ENCODE assay signal across 20 cellular contexts in the genomic region with DNA sequence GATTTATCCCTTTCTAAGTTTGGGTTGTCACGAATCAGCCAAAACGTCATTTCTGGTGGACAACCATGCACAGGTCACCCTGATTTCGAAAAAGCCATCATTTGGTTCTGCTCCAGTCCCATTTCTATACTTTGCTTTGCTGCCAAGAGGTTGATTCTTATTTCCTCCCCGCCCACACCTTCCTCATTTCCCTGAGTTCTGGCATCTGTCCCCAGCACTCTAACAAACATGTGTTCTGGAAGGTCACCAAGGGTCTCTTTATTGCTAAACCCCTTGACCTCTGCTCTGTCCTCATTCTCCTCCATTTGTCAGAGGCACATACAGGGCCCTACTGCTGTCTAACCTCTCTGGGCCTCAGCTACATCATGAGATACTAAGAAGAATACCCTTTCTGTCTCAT. TPM values are rescaled to one million over a fixed set of nuclear protein-coding genes. Genes with fewer than 3 reads are reported as not detected.
A peak's percentile ranks its signal among the peaks of the same experiment; 100 is the strongest.
DNase-seq lines count a peak whose midpoint lies in the region; ATAC-seq and TF ChIP-seq lines count a peak whose summit lies in the region.
"Had no signal": no experiment of that assay in that cellular context is flagged by ENCODE, and none has a peak within 500 bp of the region (broad histone marks: within the 10 kb centered on the region; RNA-seq: fewer than 3 reads in every experiment).

No MANE protein-coding gene starts in this region.

- H3K36me3 ChIP-seq in heart left ventricle = no peaks in the 10 kb centered on the region
- H3K36me3 ChIP-seq in adrenal gland (replicated peaks in 1 of 2) = no peaks in the 10 kb centered on the region
- no peaks in the 10 kb centered on the region for H3K36me3 ChIP-seq in right lobe of liver
- H3K36me3 ChIP-seq in upper lobe of right lung = no peaks in the 10 kb centered on the region

- TF ChIP-seq CTCF in heart left ventricle (IDR thresholded peaks at IDR 0.05) (no peak), adrenal gland (IDR thresholded peaks at IDR 0.05) (no peak), right lobe of liver (IDR thresholded peaks at IDR 0.05) (no peak), upper lobe of right lung (IDR thresholded peaks at IDR 0.05) (no peak)

- intact Hi-C loops in heart left ventricle (cut with DNase I) (no loop called here), left ventricle myocardium superior (cut with micrococcal nuclease) (no loop called here), adrenal gland (cut with DNase I) (no loop called here), right lobe of liver (cut with DNase I) (no loop called here), upper lobe of right lung (cut with DNase I) (no loop called here)

- H3K4me1 ChIP-seq in heart left ventricle (peaks cover 0 to 20% (median 3%) of the 10 kb centered on the region in 12 donors), adrenal gland (replicated peaks in 1 of 2) (peaks cover 0 to 4% of the 10 kb centered on the region in 2 donors), right lobe of liver (peaks cover 0 to 17% (median 6%) of the 10 kb centered on the region in 4 donors), upper lobe of right lung (no peaks in the 10 kb centered on the region)

- H3K27ac ChIP-seq in heart left ventricle (no peak overlapping the region), adrenal gland (no peak overlapping the region), right lobe of liver (no peak overlapping the region), upper lobe of right lung (no peak overlapping the region)
- H3K27ac ChIP-seq: GM23248, RWPE1 had no signal

- peak in 3 of 4 donors; percentile 34 to 74 (median 53) for ATAC-seq in heart left ventricle
- no peak for ATAC-seq in left ventricle myocardium superior
- ATAC-seq in right lobe of liver = peak; percentile 87 to 94 (median 92)
- ATAC-seq in upper lobe of right lung = peak; percentile 43
- ATAC-seq: GM12878, HCT116 had no signal

- no peak overlapping the region for H3K4me3 ChIP-seq in heart left ventricle
- no peak overlapping the region for H3K4me3 ChIP-seq in adrenal gland
- no peak overlapping the region for H3K4me3 ChIP-seq in right lobe of liver
- H3K4me3 ChIP-seq in upper lobe of right lung = no peak overlapping the region
- H3K4me3 ChIP-seq: GM12878, GM23248 had no signal

- H3K9me3 ChIP-seq in heart left ventricle (no peaks in the 10 kb centered on the region), adrenal gland (replicated peaks in 1 of 3) (no peaks in the 10 kb centered on the region), right lobe of liver (no peaks in the 10 kb centered on the region), upper lobe of right lung (no peaks in the 10 kb centered on the region)

- peak in 1 of 5 donors; percentile 10 for DNase-seq in heart left ventricle
- no peak for DNase-seq in left ventricle myocardium superior
- peak in 5 of 7 donors; percentile 24 to 66 (median 30) for DNase-seq in adrenal gland
- peak in 2 of 3 donors; percentile 23 to 60 for DNase-seq in right lobe of liver
- DNase-seq in upper lobe of right lung = no peak
- no peak for DNase-seq in NCI-H2227 (lab: John Stamatoyannopoulos, UW; ENCODE audit: unreplicated experiment)
- DNase-seq in 8988T = no peak
- DNase-seq: AML-193; CD4-positive, alpha-beta memory T cell; DMS79; GM23248; NCI-H1436 treated with DMSO at 0.1 percent for 48 hours; NCI-H2081; NCI-H226; NCI-H526 treated with DMSO at 0.1 percent for 48 hours; OCI-M1 had no signal

- H3K27me3 ChIP-seq in heart left ventricle (no peaks in the 10 kb centered on the region), adrenal gland (no peaks in the 10 kb centered on the region), right lobe of liver (no peaks in the 10 kb centered on the region), upper lobe of right lung (no peaks in the 10 kb centered on the region)

- WGBS in heart left ventricle, 4 donors = 29 to 52% (median 41%) methylated on average over 4 of the region's 4 CpGs
- 27 to 48% (median 35%) methylated on average over 4 of the region's 4 CpGs for WGBS in adrenal gland, 4 donors
- 21% methylated on average over 4 of the region's 4 CpGs for WGBS in right lobe of liver (ENCODE audit: insufficient coverage, low coverage, low lambda C conversion rate, missing lambda C conversion rate)

- TF ChIP-seq POLR2A in heart left ventricle (IDR thresholded peaks at IDR 0.05) (no peak), adrenal gland (IDR thresholded peaks at IDR 0.05) (no peak), right lobe of liver (IDR thresholded peaks at IDR 0.05) (no peak)

RNA-seq across cellular contexts. Expression of a gene that starts 36.4 kb away (rescaled TPM):
- total RNA-seq in heart left ventricle = 10 to 100 TPM; 23.5 to 48.5 (median 35.6) TPM
- 10 to 100 TPM in 1 of 2 donors, 1 to 10 TPM in 1; 8.0 to 16.4 TPM for polyA plus RNA-seq in heart left ventricle
- 30.4 TPM for total RNA-seq in left ventricle myocardium superior
- total RNA-seq in adrenal gland = 100 to 1,000 TPM in 2 of 8 donors, 10 to 100 TPM in 6; 57.6 to 119 (median 78.7) TPM
- polyA plus RNA-seq in adrenal gland = 10 to 100 TPM in 1 of 3 donors, 1 to 10 TPM in 2; 6.3 to 32.6 (median 9.0) TPM
- total RNA-seq in right lobe of liver = 10 to 100 TPM; 11.7 to 27.8 (median 14.7) TPM
- 86.7 TPM for total RNA-seq in upper lobe of right lung
- total RNA-seq: CD4-positive, alpha-beta memory T cell; HT-29 had no signal
- polyA plus RNA-seq: CD4-positive, alpha-beta memory T cell had no signal

Comparison
In these comparisons a context has a peak if more than half of its experiments do, and no peak if none do; other contexts are left out.
1. DNase-seq: peak in adrenal gland (5 of 7) and right lobe of liver (2 of 3); none in left ventricle myocardium superior (single experiment), upper lobe of right lung (single experiment), NCI-H2227 (single experiment) and 8988T (single experiment).